Comparison of ENCODE assay signal across 27 cellular contexts in genomic region chr19:20243629-20244028, GRCh38.
"Had no signal": no experiment of that assay in that cellular context is flagged by ENCODE, and none has a peak within 500 bp of the region (broad histone marks: within the 10 kb centered on the region; RNA-seq: fewer than 3 reads in every experiment).

No MANE protein-coding gene starts in this region.

- H3K4me3 ChIP-seq: right lobe of liver, thoracic aorta had no signal

- H3K4me1 Mint-ChIP-seq: activated CD4-positive, alpha-beta T cell treated with anti-CD3 and anti-CD28 coated beads, Interleukin-2, amount 10 ng/mL, durations not matched to agents 24 days and 14 days; activated naive CD4-positive, alpha-beta T cell treated with anti-CD3 and anti-CD28 coated beads, Interleukin-2, amount 50 U/mL, for 24 hours had no signal

- H3K9me3 ChIP-seq: right lobe of liver, thoracic aorta had no signal

- H3K27ac ChIP-seq: right lobe of liver, thoracic aorta, WERI-Rb-1 had no signal

- DNase-seq: activated CD4-positive, alpha-beta memory T cell treated with anti-CD3 and anti-CD28 coated beads for 36 hours; activated CD4-positive, alpha-beta T cell treated with anti-CD3 and anti-CD28 coated beads, Interleukin-2, amount 10 ng/mL, durations not matched to agents 24 days and 14 days; activated CD4-positive, CD25-positive, alpha-beta regulatory T cell treated with anti-CD3 and anti-CD28 coated beads, Interleukin-2, amount 50 U/mL, for 72 hours; activated CD8-positive, alpha-beta memory T cell treated with anti-CD3 and anti-CD28 coated beads, Interleukin-2, amount 50 U/mL, for 4 hours; activated gamma-delta T cell; activated naive CD8-positive, alpha-beta T cell treated with anti-CD3 and anti-CD28 coated beads, Interleukin-2, amount 50 U/mL, for 24 hours; activated T-cell treated with anti-CD3 and anti-CD28 coated beads, Interleukin-2, amount 50 U/mL, for 1 hour; amygdala; dermis blood vessel endothelial cell; effector CD4-positive, alpha-beta T cell; glutamatergic neuron; left cardiac atrium; left ventricle myocardium superior; mammary epithelial cell; naive thymus-derived CD8-positive, alpha-beta T cell; posterior cingulate gyrus; right lobe of liver; stimulated activated CD4-positive, alpha-beta T cell treated with anti-CD3 and anti-CD28 coated beads, Interleukin-2, amount 100 ng/mL, for 48 hours; SW 1271; T-helper 9 cell; WERI-Rb-1 had no signal

- H3K4me3 Mint-ChIP-seq: activated CD4-positive, alpha-beta T cell treated with anti-CD3 and anti-CD28 coated beads, Interleukin-2, amount 10 ng/mL, durations not matched to agents 24 days and 14 days; activated naive CD4-positive, alpha-beta T cell treated with anti-CD3 and anti-CD28 coated beads, Interleukin-2, amount 50 U/mL, for 24 hours; activated naive CD8-positive, alpha-beta T cell treated with anti-CD3 and anti-CD28 coated beads, Interleukin-2, amount 50 U/mL, for 24 hours; activated T-helper 1 cell treated with anti-CD3 and anti-CD28 coated beads, Interleukin-12 subunit alpha, Interleukin-12 subunit beta, Interleukin-2, Interleukin-4 antibody, amounts not matched to agents 30 ng/mL and 10 ng/mL and 1 ng/mL, durations not matched to agents 14 hours and 24 hours and 36 hours; stimulated activated naive CD8-positive, alpha-beta T cell treated with anti-CD3 and anti-CD28 coated beads, Interleukin-15, Interleukin-2, amounts not matched to agents 100 ng/mL and 50 ng/mL, for 24 hours; T-helper 1 cell treated with Interleukin-12 subunit alpha and Interleukin-12 subunit beta and Interleukin-4 antibody, amounts not matched to agents 30 μg/mL and 1 μg/mL, for 36 hours; type B pancreatic cell had no signal

- H3K4me1 ChIP-seq: right lobe of liver had no signal

- H3K27me3 Mint-ChIP-seq: activated CD4-positive, alpha-beta memory T cell treated with anti-CD3 and anti-CD28 coated beads for 36 hours; activated CD4-positive, alpha-beta T cell treated with anti-CD3 and anti-CD28 coated beads, Interleukin-2, amount 10 ng/mL, durations not matched to agents 24 days and 14 days; activated naive CD4-positive, alpha-beta T cell treated with anti-CD3 and anti-CD28 coated beads, Interleukin-2, amount 50 U/mL, for 24 hours; activated naive CD8-positive, alpha-beta T cell treated with anti-CD3 and anti-CD28 coated beads, Interleukin-2, amount 50 U/mL, for 24 hours; naive thymus-derived CD8-positive, alpha-beta T cell; stimulated activated naive CD8-positive, alpha-beta T cell treated with anti-CD3 and anti-CD28 coated beads, Interleukin-15, Interleukin-2, amounts not matched to agents 100 ng/mL and 50 ng/mL, for 24 hours; type B pancreatic cell had no signal

- H3K27ac Mint-ChIP-seq: activated CD4-positive, alpha-beta T cell treated with anti-CD3 and anti-CD28 coated beads, Interleukin-2, amount 10 ng/mL, durations not matched to agents 24 days and 14 days; activated naive CD4-positive, alpha-beta T cell treated with anti-CD3 and anti-CD28 coated beads, Interleukin-2, amount 50 U/mL, for 24 hours; activated naive CD8-positive, alpha-beta T cell treated with anti-CD3 and anti-CD28 coated beads, Interleukin-2, amount 50 U/mL, for 24 hours; activated T-helper 1 cell treated with anti-CD3 and anti-CD28 coated beads, Interleukin-12 subunit alpha, Interleukin-12 subunit beta, Interleukin-2, Interleukin-4 antibody, amounts not matched to agents 30 ng/mL and 10 ng/mL and 1 ng/mL, durations not matched to agents 14 hours and 24 hours and 36 hours; naive thymus-derived CD8-positive, alpha-beta T cell; stimulated activated naive CD8-positive, alpha-beta T cell treated with anti-CD3 and anti-CD28 coated beads, Interleukin-15, Interleukin-2, amounts not matched to agents 100 ng/mL and 50 ng/mL, for 24 hours; T-helper 1 cell treated with Interleukin-12 subunit alpha and Interleukin-12 subunit beta and Interleukin-4 antibody, amounts not matched to agents 30 μg/mL and 1 μg/mL, for 36 hours; type B pancreatic cell had no signal

- H3K9me3 Mint-ChIP-seq: activated CD4-positive, alpha-beta memory T cell treated with anti-CD3 and anti-CD28 coated beads for 36 hours; activated naive CD4-positive, alpha-beta T cell treated with anti-CD3 and anti-CD28 coated beads, Interleukin-2, amount 50 U/mL, for 24 hours; activated naive CD8-positive, alpha-beta T cell treated with anti-CD3 and anti-CD28 coated beads, Interleukin-2, amount 50 U/mL, for 24 hours; naive thymus-derived CD8-positive, alpha-beta T cell; stimulated activated naive CD8-positive, alpha-beta T cell treated with anti-CD3 and anti-CD28 coated beads, Interleukin-15, Interleukin-2, amounts not matched to agents 100 ng/mL and 50 ng/mL, for 24 hours; type B pancreatic cell had no signal

- H3K36me3 Mint-ChIP-seq: activated naive CD4-positive, alpha-beta T cell treated with anti-CD3 and anti-CD28 coated beads, Interleukin-2, amount 50 U/mL, for 24 hours; naive thymus-derived CD8-positive, alpha-beta T cell; type B pancreatic cell had no signal

- ATAC-seq: left cardiac atrium; left ventricle myocardium superior; naive thymus-derived CD8-positive, alpha-beta T cell; right lobe of liver had no signal

- H3K27me3 ChIP-seq: right lobe of liver had no signal

- H3K36me3 ChIP-seq: right lobe of liver, thoracic aorta, WERI-Rb-1 had no signal
